Comparison of ENCODE assay signal across 8 cellular contexts in genomic region chrX:16712825-16713155, GRCh38. TPM values are rescaled to one million over a fixed set of nuclear protein-coding genes. Genes with fewer than 3 reads are reported as not detected.
DNase-seq lines count a peak whose midpoint lies in the region; ATAC-seq and TF ChIP-seq lines count a peak whose summit lies in the region.

No MANE protein-coding gene starts in this region.

- H3K27me3 Mint-ChIP-seq in activated naive CD4-positive, alpha-beta T cell treated with anti-CD3 and anti-CD28 coated beads, Interleukin-2, amount 10 ng/mL, durations not matched to agents 7 days and 5 days: no peaks in the 10 kb centered on the region

- in situ Hi-C loops in astrocyte of the cerebellum (cut with HindIII; ENCODE audit: low sequenced_read_pairs): no loop called here

- CTCF ChIA-PET in activated naive CD4-positive, alpha-beta T cell treated with anti-CD3 and anti-CD28 coated beads, Interleukin-2, amount 10 ng/mL, durations not matched to agents 7 days and 5 days (lab: Charles Lee): no interaction called here

- no peaks in the 10 kb centered on the region for H3K4me1 ChIP-seq in thoracic aorta (ENCODE audit: control insufficient read depth in 1 of 2, low read depth in 2 of 2)

- no peaks in the 10 kb centered on the region for H3K9me3 ChIP-seq in thoracic aorta

- no peaks in the 10 kb centered on the region for H3K9me3 Mint-ChIP-seq in activated naive CD4-positive, alpha-beta T cell treated with anti-CD3 and anti-CD28 coated beads, Interleukin-2, amount 10 ng/mL, durations not matched to agents 7 days and 5 days

- H3K4me1 Mint-ChIP-seq in activated naive CD4-positive, alpha-beta T cell treated with anti-CD3 and anti-CD28 coated beads, Interleukin-2, amount 10 ng/mL, durations not matched to agents 7 days and 5 days: peaks cover 21% of the 10 kb centered on the region

- peak overlapping the region; percentile 82 for H3K4me3 Mint-ChIP-seq in activated naive CD4-positive, alpha-beta T cell treated with anti-CD3 and anti-CD28 coated beads, Interleukin-2, amount 10 ng/mL, durations not matched to agents 7 days and 5 days

- ATAC-seq in HG03159 (IDR thresholded peaks at IDR 0.05; ENCODE audit: unreplicated experiment) (peak; percentile 21), left colon (peak; percentile 52), thoracic aorta (ENCODE audit: insufficient number of reproducible peaks, low FRiP score, low read depth) (no peak)

- no peaks in the 10 kb centered on the region for H3K27me3 ChIP-seq in thoracic aorta (replicated peaks; ENCODE audit: insufficient read depth)

- no peaks in the 10 kb centered on the region for H3K36me3 ChIP-seq in thoracic aorta

- H3K4me3 ChIP-seq in astrocyte of the cerebellum (ENCODE audit: low read depth, low read length) (peak overlapping the region; percentile 58), thoracic aorta (peak overlapping the region; percentile 87)

- peak overlapping the region; percentile 72 to 80 for H3K27ac ChIP-seq in thoracic aorta

- DNase-seq in activated naive CD4-positive, alpha-beta T cell treated with anti-CD3 and anti-CD28 coated beads, Interleukin-2, amount 10 ng/mL, durations not matched to agents 7 days and 5 days: no peak
- no peak for DNase-seq in activated naive CD4-positive, alpha-beta T cell (lab: John Stamatoyannopoulos, UW)
- DNase-seq in astrocyte of the cerebellum (ENCODE audit: low read depth) (no peak), left colon (no peak), thoracic aorta (ENCODE audit: low spot score) (no peak), DMS114 treated with DMSO at 0.1 percent for 48 hours (lab: John Stamatoyannopoulos, UW; ENCODE audit: unreplicated experiment) (no peak), activated gamma-delta T cell (lab: John Stamatoyannopoulos, UW) (no peak)

- H3K36me3 Mint-ChIP-seq in activated naive CD4-positive, alpha-beta T cell treated with anti-CD3 and anti-CD28 coated beads, Interleukin-2, amount 10 ng/mL, durations not matched to agents 7 days and 5 days: no peaks in the 10 kb centered on the region

- peak overlapping the region; percentile 76 for H3K27ac Mint-ChIP-seq in activated naive CD4-positive, alpha-beta T cell treated with anti-CD3 and anti-CD28 coated beads, Interleukin-2, amount 10 ng/mL, durations not matched to agents 7 days and 5 days

- TF ChIP-seq CTCF in astrocyte of the cerebellum (IDR thresholded peaks at IDR 0.05; ENCODE audit: low read depth, low read length, missing control alignments) (no peak), thoracic aorta (IDR thresholded peaks at IDR 0.05) (no peak)

- intact Hi-C loops in left colon (cut with DNase I, micrococcal nuclease): no loop called here

RNA-seq across cellular contexts. Expression of gene CTPS2, which starts 0.3 kb away (rescaled TPM):
- 10 to 100 TPM; 16.0 to 16.5 TPM for total RNA-seq in left colon
- total RNA-seq in thoracic aorta: 10 to 100 TPM in 1 of 2 donors, 1 to 10 TPM in 1; 7.9 to 12.0 TPM

RNA-seq across cellular contexts. Expression of gene SYAP1, which starts 6.6 kb away (rescaled TPM):
- total RNA-seq in left colon: 10 to 100 TPM; 50.4 to 52.0 TPM
- total RNA-seq in thoracic aorta: 10 to 100 TPM; 18.3 to 22.2 TPM
